8 cellular contexts compared by ENCODE assay signal in the genomic region with DNA sequence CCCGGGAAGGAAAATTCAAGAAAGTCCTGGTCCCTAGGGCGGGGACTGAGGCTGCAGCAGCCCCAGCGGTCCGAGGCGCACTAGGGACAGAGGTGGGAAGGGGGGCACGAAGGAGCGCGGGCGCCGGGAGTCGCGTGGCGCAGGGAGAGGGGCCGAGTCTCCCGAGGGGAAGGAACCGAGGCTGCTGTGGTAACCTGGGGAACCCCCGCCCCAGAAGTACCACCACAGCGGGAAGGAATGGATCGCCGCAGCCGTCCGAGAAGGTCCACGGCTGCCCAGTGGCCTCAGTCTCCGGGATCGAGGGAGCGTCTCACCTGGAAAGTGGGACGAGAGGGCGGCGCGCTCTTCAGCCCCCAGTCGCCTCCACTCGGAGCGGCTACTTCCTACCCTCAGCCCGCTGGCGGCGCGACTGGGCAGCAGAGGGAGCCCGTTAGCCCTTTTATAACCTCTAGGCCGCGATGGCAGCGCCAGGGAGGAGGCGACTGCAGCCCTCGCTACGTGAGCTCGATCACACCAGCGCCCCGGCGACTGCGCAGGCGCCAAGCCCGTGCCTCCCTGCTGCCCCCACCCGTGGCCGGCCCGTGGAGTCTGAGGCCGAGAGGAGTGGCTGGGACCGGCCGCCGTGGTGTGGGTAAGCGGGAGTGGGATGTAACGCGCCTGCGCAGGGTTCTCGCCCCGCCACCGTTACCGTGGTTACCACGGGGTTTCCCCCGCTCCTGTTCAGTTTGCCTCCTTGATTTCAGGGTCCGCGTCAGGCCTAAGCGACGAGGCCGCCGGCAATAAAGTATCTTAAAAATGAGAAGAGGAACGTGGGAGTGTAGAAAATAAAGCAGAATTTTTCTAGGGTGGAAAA. TPM values are rescaled to one million over a fixed set of nuclear protein-coding genes. Genes with fewer than 3 reads are reported as not detected.
DNase-seq lines count a peak whose midpoint lies in the region; ATAC-seq, FAIRE-seq and TF ChIP-seq lines count a peak whose summit lies in the region.

Gene P4HA1 (minus strand): TSS at position 415 of the 853 bp plus-strand sequence. CDS start 21,983 bp downstream, outside the sequence.

- DNase-seq in H54 (ENCODE audit: insufficient read length, low spot score) (peak; percentile 97), LoVo (ENCODE audit: low spot score) (peak; percentile 95), RWPE2 (ENCODE audit: low spot score) (peak; percentile 96), fibroblast of mammary gland (ENCODE audit: low read depth) (peak; percentile 95)
- DNase-seq in activated T-helper 2 cell treated with anti-CD3 and anti-CD28 coated beads, Interferon-gamma antibody, Interleukin-2, Interleukin-4, amounts not matched to agents 10 μg/mL and 5 μg/mL and 100 μg/mL, durations not matched to agents 14 hours and 24 hours and 36 hours (ENCODE audit: low spot score), result peak; percentile 97

- H3K9me3 ChIP-seq in ES-I3 (ENCODE audit: control insufficient read depth, insufficient read depth, low read length) (no peaks in the 10 kb centered on the region), RWPE2 (ENCODE audit: severe bottlenecking) (no peaks in the 10 kb centered on the region)

- peak; percentile 89 for TF ChIP-seq CTCF in RWPE2 (IDR thresholded peaks at IDR 0.05; ENCODE audit: poor library complexity, severe bottlenecking)
- peak; percentile 50 for TF ChIP-seq CTCF in fibroblast of mammary gland (conservative IDR thresholded peaks at IDR 0.05; ENCODE audit: control insufficient read depth, insufficient read depth, low read depth, low read length)
- peak; percentile 49 to 65 (median 54) for TF ChIP-seq CTCF in nephron (IDR thresholded peaks at IDR 0.05; ENCODE audit: unreplicated experiment in 3 of 3)

- peak within 1 kb of the TSS; percentile 78 for H3K27ac ChIP-seq in RWPE2 (ENCODE audit: poor library complexity, severe bottlenecking)

- peak; percentile 88 for ATAC-seq in RWPE2 (ENCODE audit: low read depth)

- intact Hi-C loops in activated T-helper 2 cell treated with anti-CD3 and anti-CD28 coated beads, Interferon-gamma antibody, Interleukin-2, Interleukin-4, amounts not matched to agents 10 μg/mL and 5 μg/mL and 100 μg/mL, durations not matched to agents 14 hours and 24 hours and 36 hours (cut with micrococcal nuclease), result loop anchor here (1.0 to 2.0 kb wide), 4 partner anchors 14 to 150 kb away; partner anchors contain the start of genes DNAJC9, ECD, FAM149B1 and NUDT13

- H3K4me1 Mint-ChIP-seq in activated T-helper 2 cell treated with anti-CD3 and anti-CD28 coated beads, Interferon-gamma antibody, Interleukin-2, Interleukin-4, amounts not matched to agents 10 μg/mL and 5 μg/mL and 100 μg/mL, durations not matched to agents 14 hours and 24 hours and 36 hours (ENCODE audit: low read depth), result peaks cover 31% of the 10 kb centered on the region
- H3K4me1 Mint-ChIP-seq in nephron, result peaks cover 43% of the 10 kb centered on the region
- H3K4me1 Mint-ChIP-seq in stimulated activated naive CD8-positive, alpha-beta T cell treated with anti-CD3 and anti-CD28 coated beads, Interleukin-15, Interleukin-2, amounts not matched to agents 100 ng/mL and 50 ng/mL, for 24 hours (ENCODE audit: low read depth), result peaks cover 38% of the 10 kb centered on the region

- TF ChIP-seq POLR2A in H54 (IDR thresholded peaks at IDR 0.05; ENCODE audit: low read depth, low read length), result peak; percentile 100

- FAIRE-seq in H54 (lab: Jason Lieb, UNC), result peak; percentile 98

- H3K4me1 ChIP-seq in ES-I3 (ENCODE audit: insufficient read depth, low read length) (peaks cover 9% of the 10 kb centered on the region; the same call in 1 of the 2 replicates), RWPE2 (ENCODE audit: insufficient read depth, poor library complexity, severe bottlenecking) (peaks cover 5% of the 10 kb centered on the region)

- no peaks in the 10 kb centered on the region for H3K27me3 Mint-ChIP-seq in activated T-helper 2 cell treated with anti-CD3 and anti-CD28 coated beads, Interferon-gamma antibody, Interleukin-2, Interleukin-4, amounts not matched to agents 10 μg/mL and 5 μg/mL and 100 μg/mL, durations not matched to agents 14 hours and 24 hours and 36 hours (ENCODE audit: low read depth)
- H3K27me3 Mint-ChIP-seq in nephron (ENCODE audit: low read depth), result no peaks in the 10 kb centered on the region
- H3K27me3 Mint-ChIP-seq in stimulated activated naive CD8-positive, alpha-beta T cell treated with anti-CD3 and anti-CD28 coated beads, Interleukin-15, Interleukin-2, amounts not matched to agents 100 ng/mL and 50 ng/mL, for 24 hours, result no peaks in the 10 kb centered on the region

- peaks cover 40% of the 10 kb centered on the region for H3K36me3 Mint-ChIP-seq in activated T-helper 2 cell treated with anti-CD3 and anti-CD28 coated beads, Interferon-gamma antibody, Interleukin-2, Interleukin-4, amounts not matched to agents 10 μg/mL and 5 μg/mL and 100 μg/mL, durations not matched to agents 14 hours and 24 hours and 36 hours (ENCODE audit: low read depth)
- H3K36me3 Mint-ChIP-seq in nephron (ENCODE audit: low read depth), result peaks cover 8% of the 10 kb centered on the region
- H3K36me3 Mint-ChIP-seq in stimulated activated naive CD8-positive, alpha-beta T cell treated with anti-CD3 and anti-CD28 coated beads, Interleukin-15, Interleukin-2, amounts not matched to agents 100 ng/mL and 50 ng/mL, for 24 hours (ENCODE audit: low read depth), result peaks cover 18% of the 10 kb centered on the region

- H3K4me3 Mint-ChIP-seq in activated T-helper 2 cell treated with anti-CD3 and anti-CD28 coated beads, Interferon-gamma antibody, Interleukin-2, Interleukin-4, amounts not matched to agents 10 μg/mL and 5 μg/mL and 100 μg/mL, durations not matched to agents 14 hours and 24 hours and 36 hours (ENCODE audit: low read depth), result peak within 1 kb of the TSS; percentile 89
- peak within 1 kb of the TSS; percentile 93 to 96 (median 94) for H3K4me3 Mint-ChIP-seq in nephron
- peak within 1 kb of the TSS; percentile 96 for H3K4me3 Mint-ChIP-seq in stimulated activated naive CD8-positive, alpha-beta T cell treated with anti-CD3 and anti-CD28 coated beads, Interleukin-15, Interleukin-2, amounts not matched to agents 100 ng/mL and 50 ng/mL, for 24 hours

- no peaks in the 10 kb centered on the region for H3K9me3 Mint-ChIP-seq in activated T-helper 2 cell treated with anti-CD3 and anti-CD28 coated beads, Interferon-gamma antibody, Interleukin-2, Interleukin-4, amounts not matched to agents 10 μg/mL and 5 μg/mL and 100 μg/mL, durations not matched to agents 14 hours and 24 hours and 36 hours
- H3K9me3 Mint-ChIP-seq in nephron, result no peaks in the 10 kb centered on the region
- no peaks in the 10 kb centered on the region for H3K9me3 Mint-ChIP-seq in stimulated activated naive CD8-positive, alpha-beta T cell treated with anti-CD3 and anti-CD28 coated beads, Interleukin-15, Interleukin-2, amounts not matched to agents 100 ng/mL and 50 ng/mL, for 24 hours

- peak within 1 kb of the TSS; percentile 90 for H3K27ac Mint-ChIP-seq in activated T-helper 2 cell treated with anti-CD3 and anti-CD28 coated beads, Interferon-gamma antibody, Interleukin-2, Interleukin-4, amounts not matched to agents 10 μg/mL and 5 μg/mL and 100 μg/mL, durations not matched to agents 14 hours and 24 hours and 36 hours
- H3K27ac Mint-ChIP-seq in nephron, result peak within 1 kb of the TSS; percentile 97 to 99 (median 98)
- peak within 1 kb of the TSS; percentile 96 for H3K27ac Mint-ChIP-seq in stimulated activated naive CD8-positive, alpha-beta T cell treated with anti-CD3 and anti-CD28 coated beads, Interleukin-15, Interleukin-2, amounts not matched to agents 100 ng/mL and 50 ng/mL, for 24 hours

- peak within 1 kb of the TSS; percentile 100 for H3K9ac ChIP-seq in ES-I3 (ENCODE audit: low read depth, low read length)

- no peaks in the 10 kb centered on the region for H3K27me3 ChIP-seq in RWPE2 (ENCODE audit: insufficient read depth, poor library complexity, severe bottlenecking)

- peak within 1 kb of the TSS; percentile 78 for H3K4me3 ChIP-seq in RWPE2 (ENCODE audit: severe bottlenecking)
- H3K4me3 ChIP-seq in fibroblast of mammary gland (ENCODE audit: control insufficient read depth, low read depth, low read length), result peak within 1 kb of the TSS; percentile 91

- no peaks in the 10 kb centered on the region for H3K36me3 ChIP-seq in ES-I3 (ENCODE audit: insufficient read depth, low read length)
- H3K36me3 ChIP-seq in RWPE2 (ENCODE audit: low read depth), result peaks cover 6% of the 10 kb centered on the region

RNA-seq across cellular contexts. Expression of gene P4HA1, which starts in this region (rescaled TPM):
- 71.9 and 72.8 TPM in 2 replicates for total RNA-seq in activated T-helper 2 cell treated with anti-CD3 and anti-CD28 coated beads, Interferon-gamma antibody, Interleukin-2, Interleukin-4, amounts not matched to agents 10 μg/mL and 5 μg/mL and 100 μg/mL, durations not matched to agents 14 hours and 24 hours and 36 hours

Comparison
In these comparisons a context has a peak if more than half of its experiments do, and no peak if none do; other contexts are left out.
1. Peak in every context shown above with its lines: DNase-seq, ATAC-seq, H3K4me3 ChIP-seq and H3K27ac ChIP-seq.